1 cellular context compared by ENCODE assay signal in genomic region chr11:45087761-45088160, GRCh38.
TF ChIP-seq lines count a peak whose summit lies in the region.

No MANE protein-coding gene starts in this region.

TF ChIP-seq in SK-N-SH treated with all-trans-retinoic acid at 6 μM for 48 hours, 23 proteins besides CTCF, POLR2A, EP300 and RAD21 (continued from another document):
- TF ChIP-seq PATZ1 (CRISPR knock-in tag; IDR thresholded peaks at IDR 0.05; ENCODE audit: borderline replicate concordance), result no peak
- no peak for TF ChIP-seq ZNF8 (CRISPR knock-in tag; IDR thresholded peaks at IDR 0.05)
- TF ChIP-seq TSHZ2 (CRISPR knock-in tag; IDR thresholded peaks at IDR 0.05), result no peak
- no peak for TF ChIP-seq ZC3H10 (CRISPR knock-in tag; IDR thresholded peaks at IDR 0.05)
